ENCODE assay signal across 16 cellular contexts in the genomic region with DNA sequence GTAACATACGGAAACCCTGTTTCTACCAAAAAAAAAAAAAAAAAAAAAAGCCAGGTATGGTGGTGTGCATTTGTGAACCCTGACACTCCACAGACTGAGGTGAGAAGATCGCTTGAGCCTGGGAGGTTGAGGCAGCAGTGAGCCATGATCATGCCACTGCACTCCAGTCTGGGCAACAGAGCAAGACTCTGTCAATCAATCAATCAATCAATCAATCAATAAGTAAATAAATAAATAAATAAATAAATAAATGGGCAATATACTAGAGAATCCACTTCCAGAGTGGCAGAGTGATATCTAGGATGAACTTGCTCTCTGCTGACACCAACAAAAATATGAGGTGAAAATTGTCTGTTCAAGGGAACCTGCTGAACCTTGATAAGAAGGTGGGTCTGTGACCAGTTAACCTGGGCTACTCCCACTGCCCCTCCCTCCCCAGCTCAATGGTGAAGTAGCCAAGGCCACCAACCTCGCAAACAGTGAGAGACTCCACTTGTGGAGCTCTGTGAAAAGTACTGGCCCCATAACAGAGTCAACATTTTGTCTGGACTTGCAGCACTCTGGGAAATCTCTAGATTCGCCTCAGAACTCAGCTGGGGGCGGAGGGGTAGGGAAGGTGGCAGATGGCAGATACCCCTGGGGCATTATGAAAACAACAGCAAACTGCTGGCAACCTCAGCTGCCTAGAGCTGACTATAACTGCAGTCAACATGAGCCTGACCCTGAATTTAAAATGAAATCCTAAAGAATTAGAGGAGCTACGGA.
A peak's percentile ranks its signal among the peaks of the same experiment; 100 is the strongest.
DNase-seq lines count a peak whose midpoint lies in the region; ATAC-seq and TF ChIP-seq lines count a peak whose summit lies in the region.
"Had no signal": no experiment of that assay in that cellular context is flagged by ENCODE, and none has a peak within 500 bp of the region (broad histone marks: within the 10 kb centered on the region; RNA-seq: fewer than 3 reads in every experiment).

No MANE protein-coding gene starts in this region.

- H3K4me3 ChIP-seq in HEK293 (ENCODE audit: low read depth, low read length) = no peak overlapping the region
- H3K4me3 ChIP-seq in rectal smooth muscle tissue (ENCODE audit: low read length) = no peak overlapping the region
- H3K4me3 ChIP-seq: MG63 had no signal

- DNase-seq in NCI-H345 treated with DMSO at 0.1 percent for 48 hours (lab: John Stamatoyannopoulos, UW; ENCODE audit: unreplicated experiment) = peak; percentile 31
- DNase-seq in glutamatergic neuron = peak; percentile 61
- DNase-seq in pons (ENCODE audit: low spot score) = no peak
- DNase-seq in occipital lobe (lab: John Stamatoyannopoulos, UW) = no peak
- DNase-seq in stimulated activated CD4-positive, alpha-beta T cell treated with anti-CD3 and anti-CD28 coated beads, Interleukin-2, amount 100 ng/mL, for 24 hours = no peak
- DNase-seq: DMS153, Karpas-422, MG63, NCI-H1105, NCI-H2029, NCI-H526, SHP77 treated with DMSO at 0.1 percent for 48 hours had no signal

- H3K27me3 ChIP-seq in rectal smooth muscle tissue (ENCODE audit: control insufficient read depth, insufficient read depth, low read length) = no peaks in the 10 kb centered on the region
- H3K27me3 ChIP-seq: MG63 had no signal

- ATAC-seq in HG02884 (IDR thresholded peaks at IDR 0.05; ENCODE audit: unreplicated experiment) = no peak

- H3K27ac ChIP-seq in HEK293 (ENCODE audit: extremely low read depth, low read depth, low read length) (no peak overlapping the region), rectal smooth muscle tissue (ENCODE audit: low read depth, low read length) (peak overlapping the region; percentile 35)
- H3K27ac ChIP-seq: C4-2B had no signal

- H3K4me1 Mint-ChIP-seq in glutamatergic neuron (ENCODE audit: low read depth, unreplicated experiment) = peaks cover 43% of the 10 kb centered on the region

- H3K27me3 Mint-ChIP-seq in glutamatergic neuron (ENCODE audit: unreplicated experiment) = peaks cover 11% of the 10 kb centered on the region

- H3K9ac ChIP-seq in rectal smooth muscle tissue (ENCODE audit: low read length) = no peak overlapping the region

- no peaks in the 10 kb centered on the region for H3K36me3 ChIP-seq in HEK293 (ENCODE audit: control insufficient read depth in 2 of 2, insufficient read depth in 1 of 2, low read length in 2 of 2)
- H3K36me3 ChIP-seq in rectal smooth muscle tissue (ENCODE audit: control insufficient read depth, insufficient read depth, low read length) = no peaks in the 10 kb centered on the region
- H3K36me3 ChIP-seq: MG63 had no signal

- peak overlapping the region; percentile 74 for H3K4me3 Mint-ChIP-seq in glutamatergic neuron (ENCODE audit: unreplicated experiment)

- TF ChIP-seq CTCF in HEK293 (tag by site-specific recombination; IDR thresholded peaks at IDR 0.05) (no peak), glutamatergic neuron (IDR thresholded peaks at IDR 0.05; ENCODE audit: partially characterized antibody, unreplicated experiment) (no peak)

- no peaks in the 10 kb centered on the region for H3K9me3 ChIP-seq in HEK293 (ENCODE audit: control insufficient read depth, insufficient read depth, low read depth, low read length)
- H3K9me3 ChIP-seq: MG63 had no signal

- H3K9me3 Mint-ChIP-seq in glutamatergic neuron (ENCODE audit: unreplicated experiment) = peaks cover 21% of the 10 kb centered on the region

- CTCF ChIA-PET in HEK293 (lab: Yijun Ruan, JAX) = interaction anchor here (0.7 to 2.0 kb wide), 3 partner anchors 11 to 417 kb away, joined by 3 to 6 read pairs (median 5); no protein-coding TSS in a partner anchor

- H3K4me1 ChIP-seq in HEK293 (ENCODE audit: control insufficient read depth, insufficient read depth, low read length) (no peaks in the 10 kb centered on the region), rectal smooth muscle tissue (ENCODE audit: control insufficient read depth, insufficient read depth, low read length) (peaks cover 17% of the 10 kb centered on the region)

- POLR2A ChIA-PET in HEK293 (lab: Yijun Ruan, JAX) = no interaction called here

- H3K36me3 Mint-ChIP-seq in glutamatergic neuron (ENCODE audit: unreplicated experiment) = peaks cover 10% of the 10 kb centered on the region

- H3K27ac Mint-ChIP-seq in glutamatergic neuron (ENCODE audit: unreplicated experiment) = peak overlapping the region; percentile 97

TF ChIP-seq in HEK293, 187 proteins besides CTCF, POLR2A, EP300 and RAD21:
- TF ChIP-seq GLIS1 (tag by site-specific recombination; IDR thresholded peaks at IDR 0.05) (peak; percentile 52), IKZF3 (tag by site-specific recombination; IDR thresholded peaks at IDR 0.05) (no peak), ZIC2 (tag by site-specific recombination; IDR thresholded peaks at IDR 0.05) (peak; percentile 73), ZNF529 (tag by site-specific recombination; IDR thresholded peaks at IDR 0.05; ENCODE audit: insufficient replicate concordance) (no peak), ZNF155 (tag by site-specific recombination; IDR thresholded peaks at IDR 0.05) (no peak), REPIN1 (tag by site-specific recombination; IDR thresholded peaks at IDR 0.05; ENCODE audit: low read depth) (no peak), ZNF184 (tag by site-specific recombination; IDR thresholded peaks at IDR 0.05) (no peak), ZNF707 (tag by site-specific recombination; IDR thresholded peaks at IDR 0.05) (no peak), ZNF777 (tag by site-specific recombination; IDR thresholded peaks at IDR 0.05; ENCODE audit: borderline replicate concordance) (no peak), ZNF660 (tag by site-specific recombination; IDR thresholded peaks at IDR 0.05) (no peak), ZNF366 (tag by site-specific recombination; conservative IDR thresholded peaks at IDR 0.05) (no peak), KLF7 (tag by site-specific recombination; IDR thresholded peaks at IDR 0.05; ENCODE audit: borderline replicate concordance) (no peak)
- TF ChIP-seq, protein P1, sequence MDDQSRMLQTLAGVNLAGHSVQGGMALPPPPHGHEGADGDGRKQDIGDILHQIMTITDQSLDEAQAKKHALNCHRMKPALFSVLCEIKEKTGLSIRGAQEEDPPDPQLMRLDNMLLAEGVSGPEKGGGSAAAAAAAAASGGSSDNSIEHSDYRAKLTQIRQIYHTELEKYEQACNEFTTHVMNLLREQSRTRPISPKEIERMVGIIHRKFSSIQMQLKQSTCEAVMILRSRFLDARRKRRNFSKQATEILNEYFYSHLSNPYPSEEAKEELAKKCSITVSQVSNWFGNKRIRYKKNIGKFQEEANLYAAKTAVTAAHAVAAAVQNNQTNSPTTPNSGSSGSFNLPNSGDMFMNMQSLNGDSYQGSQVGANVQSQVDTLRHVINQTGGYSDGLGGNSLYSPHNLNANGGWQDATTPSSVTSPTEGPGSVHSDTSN (CRISPR knock-in tag; IDR thresholded peaks at IDR 0.05) = no peak
- TF ChIP-seq, protein P2, sequence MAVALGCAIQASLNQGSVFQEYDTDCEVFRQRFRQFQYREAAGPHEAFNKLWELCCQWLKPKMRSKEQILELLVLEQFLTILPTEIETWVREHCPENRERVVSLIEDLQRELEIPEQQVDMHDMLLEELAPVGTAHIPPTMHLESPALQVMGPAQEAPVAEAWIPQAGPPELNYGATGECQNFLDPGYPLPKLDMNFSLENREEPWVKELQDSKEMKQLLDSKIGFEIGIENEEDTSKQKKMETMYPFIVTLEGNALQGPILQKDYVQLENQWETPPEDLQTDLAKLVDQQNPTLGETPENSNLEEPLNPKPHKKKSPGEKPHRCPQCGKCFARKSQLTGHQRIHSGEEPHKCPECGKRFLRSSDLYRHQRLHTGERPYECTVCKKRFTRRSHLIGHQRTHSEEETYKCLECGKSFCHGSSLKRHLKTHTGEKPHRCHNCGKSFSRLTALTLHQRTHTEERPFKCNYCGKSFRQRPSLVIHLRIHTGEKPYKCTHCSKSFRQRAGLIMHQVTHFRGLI (tag by site-specific recombination; IDR thresholded peaks at IDR 0.05) = no peak

Comparison
In these comparisons a context has a peak if more than half of its experiments do, and no peak if none do; other contexts are left out.
1. DNase-seq: peak in NCI-H345 treated with DMSO at 0.1 percent for 48 hours (single experiment) and glutamatergic neuron (single experiment); none in pons (single experiment), occipital lobe (single experiment) and stimulated activated CD4-positive, alpha-beta T cell treated with anti-CD3 and anti-CD28 coated beads, Interleukin-2, amount 100 ng/mL, for 24 hours (0 of 2).